Comparison of ENCODE assay signal across 14 cellular contexts in the genomic region with DNA sequence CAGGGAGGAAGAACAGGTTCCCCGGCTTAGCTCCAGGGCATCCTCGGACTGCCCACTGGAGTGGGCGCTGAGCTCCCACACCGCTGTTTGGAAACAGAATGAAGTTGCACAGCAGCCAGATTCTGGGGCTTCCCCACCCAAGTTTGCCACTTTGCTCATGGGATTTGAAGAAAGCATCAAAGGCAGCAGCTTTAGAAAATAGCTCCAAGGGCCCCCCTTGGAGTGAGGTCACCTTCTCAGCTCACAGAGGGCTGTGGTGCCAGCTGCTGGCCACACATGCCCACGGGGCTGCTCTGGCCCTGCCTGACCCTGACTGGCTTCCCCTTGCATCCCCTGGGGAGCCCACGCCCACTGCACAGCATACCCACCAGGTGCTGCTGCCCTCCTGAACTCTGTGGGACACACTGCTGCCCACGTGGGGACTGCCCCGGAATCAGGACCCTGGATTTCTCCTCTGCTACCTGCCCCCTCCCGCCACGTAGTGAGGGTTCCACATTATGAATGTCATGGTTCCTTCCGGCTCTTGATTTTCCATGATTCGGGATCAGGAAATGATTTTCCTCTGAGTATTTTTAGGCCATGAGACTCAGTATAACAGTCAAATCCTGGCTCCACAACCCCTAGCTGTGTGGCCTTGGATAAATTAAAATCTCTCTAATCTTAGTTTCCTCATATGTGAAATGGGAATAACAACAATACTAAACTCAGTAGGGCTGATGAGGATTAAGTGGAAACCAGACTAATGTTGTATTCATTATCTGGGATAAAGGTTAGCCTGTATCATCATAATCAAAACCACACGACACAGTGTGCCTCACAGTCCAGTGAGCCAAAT.
A peak's percentile ranks its signal among the peaks of the same experiment; 100 is the strongest.
DNase-seq lines count a peak whose midpoint lies in the region; ATAC-seq, FAIRE-seq and TF ChIP-seq lines count a peak whose summit lies in the region.
"Had no signal": no experiment of that assay in that cellular context is flagged by ENCODE, and none has a peak within 500 bp of the region (broad histone marks: within the 10 kb centered on the region; RNA-seq: fewer than 3 reads in every experiment).

No MANE protein-coding gene starts in this region.

- H3K4me2 ChIP-seq in GM23338 (peak overlapping the region; percentile 78), astrocyte (ENCODE audit: low read length) (peak overlapping the region; percentile 70), smooth muscle cell (peak overlapping the region; percentile 84)

- H3K27ac Mint-ChIP-seq in GM23338 (peak overlapping the region; percentile 97), astrocyte (ENCODE audit: unreplicated experiment) (peak overlapping the region; percentile 59)
- H3K27ac Mint-ChIP-seq: activated naive CD4-positive, alpha-beta T cell treated with anti-CD3 and anti-CD28 coated beads, Interleukin-2, amount 50 U/mL, for 24 hours; CD4-positive, CD25-positive, alpha-beta regulatory T cell; stimulated activated naive CD8-positive, alpha-beta T cell treated with anti-CD3 and anti-CD28 coated beads, Interleukin-15, Interleukin-2, amounts not matched to agents 100 ng/mL and 50 ng/mL, for 24 hours had no signal

- H3K4me3 Mint-ChIP-seq in GM23338: peak overlapping the region; percentile 35; the same call in 2 of the 3 replicates
- H3K4me3 Mint-ChIP-seq in astrocyte (ENCODE audit: unreplicated experiment): no peak overlapping the region
- H3K4me3 Mint-ChIP-seq: activated naive CD4-positive, alpha-beta T cell treated with anti-CD3 and anti-CD28 coated beads, Interleukin-2, amount 50 U/mL, for 24 hours; CD4-positive, CD25-positive, alpha-beta regulatory T cell; stimulated activated naive CD8-positive, alpha-beta T cell treated with anti-CD3 and anti-CD28 coated beads, Interleukin-15, Interleukin-2, amounts not matched to agents 100 ng/mL and 50 ng/mL, for 24 hours had no signal

- peaks cover 85% of the 10 kb centered on the region for H3K4me1 Mint-ChIP-seq in GM23338
- H3K4me1 Mint-ChIP-seq in astrocyte (ENCODE audit: low read depth, unreplicated experiment): peaks cover 69% of the 10 kb centered on the region
- H3K4me1 Mint-ChIP-seq: activated naive CD4-positive, alpha-beta T cell treated with anti-CD3 and anti-CD28 coated beads, Interleukin-2, amount 50 U/mL, for 24 hours; CD4-positive, CD25-positive, alpha-beta regulatory T cell had no signal

- WGBS in smooth muscle cell (ENCODE audit: low lambda C conversion rate): 71% methylated on average over 13 of the region's 13 CpGs

- H3K4me1 ChIP-seq in GM23338 (ENCODE audit: insufficient read depth) (peaks cover 74% of the 10 kb centered on the region), astrocyte (ENCODE audit: insufficient read depth, low read length) (peaks cover 47% of the 10 kb centered on the region), smooth muscle cell (ENCODE audit: low read depth) (peaks cover 68% of the 10 kb centered on the region)

- no peaks in the 10 kb centered on the region for H3K36me3 ChIP-seq in GM23338 (ENCODE audit: insufficient read depth)
- no peaks in the 10 kb centered on the region for H3K36me3 ChIP-seq in astrocyte (ENCODE audit: insufficient read depth, low read length)
- no peaks in the 10 kb centered on the region for H3K36me3 ChIP-seq in smooth muscle cell (ENCODE audit: low read depth)

- no peak overlapping the region for H2AFZ ChIP-seq in GM23338
- no peak overlapping the region for H2AFZ ChIP-seq in astrocyte (ENCODE audit: low read depth, low read length)
- no peak overlapping the region for H2AFZ ChIP-seq in smooth muscle cell (ENCODE audit: low read depth)

- H3K9me3 ChIP-seq in astrocyte (ENCODE audit: insufficient read depth, low read depth, low read length): no peaks in the 10 kb centered on the region
- H3K9me3 ChIP-seq in smooth muscle cell (replicated peaks; ENCODE audit: low read depth): no peaks in the 10 kb centered on the region

- no peaks in the 10 kb centered on the region for H3K9me2 ChIP-seq in GM23338 (ENCODE audit: insufficient read depth)

- no peaks in the 10 kb centered on the region for H3K9me3 Mint-ChIP-seq in GM23338
- H3K9me3 Mint-ChIP-seq in astrocyte (ENCODE audit: unreplicated experiment): no peaks in the 10 kb centered on the region
- H3K9me3 Mint-ChIP-seq: activated naive CD4-positive, alpha-beta T cell treated with anti-CD3 and anti-CD28 coated beads, Interleukin-2, amount 50 U/mL, for 24 hours; stimulated activated naive CD8-positive, alpha-beta T cell treated with anti-CD3 and anti-CD28 coated beads, Interleukin-15, Interleukin-2, amounts not matched to agents 100 ng/mL and 50 ng/mL, for 24 hours had no signal

- H3K4me3 ChIP-seq in GM23338 (no peak overlapping the region), astrocyte (ENCODE audit: insufficient read depth, low read depth, low read length) (no peak overlapping the region), smooth muscle cell (no peak overlapping the region)

- H3F3A ChIP-seq in GM23338 (replicated peaks; ENCODE audit: low read depth) (peaks cover 35% of the 10 kb centered on the region), smooth muscle cell (ENCODE audit: low read depth) (peaks cover 4% of the 10 kb centered on the region)

- H3K27me3 Mint-ChIP-seq in GM23338 (ENCODE audit: insufficient read depth, low read depth, poor library complexity) (peaks cover 52% of the 10 kb centered on the region), astrocyte (ENCODE audit: low read depth, unreplicated experiment) (no peaks in the 10 kb centered on the region)
- H3K27me3 Mint-ChIP-seq: activated naive CD4-positive, alpha-beta T cell treated with anti-CD3 and anti-CD28 coated beads, Interleukin-2, amount 50 U/mL, for 24 hours; stimulated activated naive CD8-positive, alpha-beta T cell treated with anti-CD3 and anti-CD28 coated beads, Interleukin-15, Interleukin-2, amounts not matched to agents 100 ng/mL and 50 ng/mL, for 24 hours had no signal

- no peak overlapping the region for H3K9ac ChIP-seq in astrocyte (ENCODE audit: low read length)
- H3K9ac ChIP-seq in smooth muscle cell (ENCODE audit: low read depth): no peak overlapping the region

- DNase-seq in GM23338 (ENCODE audit: low spot score): no peak
- DNase-seq in astrocyte (ENCODE audit: low read depth): no peak
- no peak for DNase-seq in left lobe of liver (ENCODE audit: low spot score)
- DNase-seq in smooth muscle cell (lab: John Stamatoyannopoulos, UW; ENCODE audit: unreplicated experiment): no peak
- no peak for DNase-seq in HK-2 (ENCODE audit: unreplicated experiment)
- no peak for DNase-seq in HT-29 (ENCODE audit: low spot score)
- DNase-seq: activated CD4-positive, alpha-beta T cell treated with anti-CD3 and anti-CD28 coated beads, Interleukin-2, amount 50 U/mL, for 4 hours; CD4-positive, CD25-positive, alpha-beta regulatory T cell had no signal

- FAIRE-seq in astrocyte (lab: Jason Lieb, UNC): peak; percentile 47
- FAIRE-seq: endometrium, keratinocyte had no signal

- peaks cover 15% of the 10 kb centered on the region; the same call in 1 of the 2 replicates for H4K20me1 ChIP-seq in GM23338 (replicated peaks; ENCODE audit: insufficient read depth)
- no peaks in the 10 kb centered on the region for H4K20me1 ChIP-seq in astrocyte (ENCODE audit: insufficient read depth, low read length)
- H4K20me1 ChIP-seq in smooth muscle cell (ENCODE audit: low read depth): peaks cover 67% of the 10 kb centered on the region

- no peaks in the 10 kb centered on the region for H3K27me3 ChIP-seq in GM23338 (ENCODE audit: insufficient read depth)
- H3K27me3 ChIP-seq in astrocyte (ENCODE audit: insufficient read depth, low read length): no peaks in the 10 kb centered on the region
- H3K27me3 ChIP-seq in smooth muscle cell (ENCODE audit: low read depth): no peaks in the 10 kb centered on the region

- H3K27ac ChIP-seq in GM23338 (ENCODE audit: low read depth) (peak overlapping the region; percentile 94), astrocyte (ENCODE audit: low read depth, low read length) (peak overlapping the region; percentile 41), smooth muscle cell (ENCODE audit: low read depth) (peak overlapping the region; percentile 74)

- no peak for TF ChIP-seq CTCF in GM23338 (conservative IDR thresholded peaks at IDR 0.05; ENCODE audit: low read depth in 2 of 2)
- no peak for TF ChIP-seq CTCF in astrocyte (IDR thresholded peaks at IDR 0.05; ENCODE audit: insufficient read depth, low read depth, low read length)
- TF ChIP-seq CTCF in smooth muscle cell (IDR thresholded peaks at IDR 0.05; ENCODE audit: borderline replicate concordance, insufficient read depth, poor library complexity, severe bottlenecking): no peak

- H3K79me2 ChIP-seq in GM23338 (replicated peaks; ENCODE audit: insufficient read depth): peaks cover 86% of the 10 kb centered on the region
- H3K79me2 ChIP-seq in astrocyte (ENCODE audit: insufficient read depth, low read length): no peaks in the 10 kb centered on the region
- H3K79me2 ChIP-seq in smooth muscle cell (ENCODE audit: low read depth): peaks cover 6% of the 10 kb centered on the region

- H3K36me3 Mint-ChIP-seq in GM23338 (ENCODE audit: low read depth) (peaks cover 31% of the 10 kb centered on the region), astrocyte (ENCODE audit: low read depth, unreplicated experiment) (peaks cover 6% of the 10 kb centered on the region)
- H3K36me3 Mint-ChIP-seq: activated naive CD4-positive, alpha-beta T cell treated with anti-CD3 and anti-CD28 coated beads, Interleukin-2, amount 50 U/mL, for 24 hours; CD4-positive, CD25-positive, alpha-beta regulatory T cell had no signal

- ATAC-seq in GM23338: no peak
- peak; percentile 35 for ATAC-seq in left lobe of liver
- no peak for ATAC-seq in GM18861 (IDR thresholded peaks at IDR 0.05; ENCODE audit: unreplicated experiment)
- ATAC-seq in GM21367 (IDR thresholded peaks at IDR 0.05; ENCODE audit: unreplicated experiment): no peak

TF ChIP-seq in GM23338, 12 proteins besides CTCF, POLR2A, EP300 and RAD21 (continues in another document):
- TF ChIP-seq EZH2 (IDR thresholded peaks at IDR 0.05; ENCODE audit: low read depth, unreplicated experiment) (no peak), POLR2AphosphoS5 (IDR thresholded peaks at IDR 0.05; ENCODE audit: low read depth) (no peak), NANOG (IDR thresholded peaks at IDR 0.05; ENCODE audit: borderline replicate concordance) (no peak), CREB1 (CRISPR knock-in tag; IDR thresholded peaks at IDR 0.05; ENCODE audit: low read depth) (no peak), JUNB (IDR thresholded peaks at IDR 0.05; ENCODE audit: unreplicated experiment) (no peak), ZNF331 (CRISPR knock-in tag; IDR thresholded peaks at IDR 0.05; ENCODE audit: low read depth) (no peak)
- TF ChIP-seq, protein P1, sequence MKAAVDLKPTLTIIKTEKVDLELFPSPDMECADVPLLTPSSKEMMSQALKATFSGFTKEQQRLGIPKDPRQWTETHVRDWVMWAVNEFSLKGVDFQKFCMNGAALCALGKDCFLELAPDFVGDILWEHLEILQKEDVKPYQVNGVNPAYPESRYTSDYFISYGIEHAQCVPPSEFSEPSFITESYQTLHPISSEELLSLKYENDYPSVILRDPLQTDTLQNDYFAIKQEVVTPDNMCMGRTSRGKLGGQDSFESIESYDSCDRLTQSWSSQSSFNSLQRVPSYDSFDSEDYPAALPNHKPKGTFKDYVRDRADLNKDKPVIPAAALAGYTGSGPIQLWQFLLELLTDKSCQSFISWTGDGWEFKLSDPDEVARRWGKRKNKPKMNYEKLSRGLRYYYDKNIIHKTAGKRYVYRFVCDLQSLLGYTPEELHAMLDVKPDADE (IDR thresholded peaks at IDR 0.05): no peak

Comparison
In these comparisons a context has a peak if more than half of its experiments do, and no peak if none do; other contexts are left out.
1. H3K27ac ChIP-seq: peak in every context shown above with its lines; median percentile 94 in GM23338; 74 in smooth muscle cell; 41 in astrocyte.